21 cellular contexts compared by ENCODE assay signal in genomic region chr10:85643171-85643838, GRCh38.
A peak's percentile ranks its signal among the peaks of the same experiment; 100 is the strongest.
DNase-seq lines count a peak whose midpoint lies in the region; ATAC-seq and TF ChIP-seq lines count a peak whose summit lies in the region.
"Had no signal": no experiment of that assay in that cellular context is flagged by ENCODE, and none has a peak within 500 bp of the region (broad histone marks: within the 10 kb centered on the region; RNA-seq: fewer than 3 reads in every experiment).

No MANE protein-coding gene starts in this region.

- H3K36me3 Mint-ChIP-seq in HFFc6 (ENCODE audit: low read depth): peaks cover 11% of the 10 kb centered on the region; the same call in 1 of the 2 replicates
- H3K36me3 Mint-ChIP-seq in activated T-cell treated with anti-CD3 and anti-CD28 coated beads, Interleukin-2, amount 50 U/mL, for 24 hours (ENCODE audit: low read depth): no peaks in the 10 kb centered on the region
- no peaks in the 10 kb centered on the region for H3K36me3 Mint-ChIP-seq in activated CD8-positive, alpha-beta T cell treated with anti-CD3 and anti-CD28 coated beads, Interleukin-2, amount 10 ng/mL, durations not matched to agents 7 days and 5 days (ENCODE audit: low read depth)
- H3K36me3 Mint-ChIP-seq: activated naive CD8-positive, alpha-beta T cell treated with anti-CD3 and anti-CD28 coated beads, Interleukin-2, amount 10 ng/mL, durations not matched to agents 7 days and 5 days had no signal

- TF ChIP-seq CTCF in HFFc6 (IDR thresholded peaks at IDR 0.05): no peak
- TF ChIP-seq CTCF in VCaP (conservative IDR thresholded peaks at IDR 0.05): no peak
- no peak for TF ChIP-seq CTCF in lower lobe of right lung (IDR thresholded peaks at IDR 0.05)
- TF ChIP-seq CTCF in transverse colon (IDR thresholded peaks at IDR 0.05): no peak

- in situ Hi-C loops in transverse colon (cut with MboI; ENCODE audit: low pct_ligation_motif_present in 1 of 4, low pct_unique_long_range_greater_than_20kb in 1 of 4, low sequenced_read_pairs in 3 of 4): no loop called here

- CTCF ChIA-PET in activated CD8-positive, alpha-beta T cell treated with anti-CD3 and anti-CD28 coated beads, Interleukin-2, amount 10 ng/mL, durations not matched to agents 7 days and 5 days (lab: Charles Lee): no interaction called here

- no peaks in the 10 kb centered on the region; the same call in 1 of the 2 replicates for H3K4me1 Mint-ChIP-seq in HFFc6 (ENCODE audit: low read depth)
- H3K4me1 Mint-ChIP-seq in activated T-cell treated with anti-CD3 and anti-CD28 coated beads, Interleukin-2, amount 50 U/mL, for 24 hours (ENCODE audit: low read depth): no peaks in the 10 kb centered on the region
- H3K4me1 Mint-ChIP-seq in activated CD8-positive, alpha-beta T cell treated with anti-CD3 and anti-CD28 coated beads, Interleukin-2, amount 10 ng/mL, durations not matched to agents 7 days and 5 days (ENCODE audit: low read depth): no peaks in the 10 kb centered on the region
- H3K4me1 Mint-ChIP-seq: activated naive CD8-positive, alpha-beta T cell treated with anti-CD3 and anti-CD28 coated beads, Interleukin-2, amount 10 ng/mL, durations not matched to agents 7 days and 5 days; neural crest cell had no signal

- H3K9me3 Mint-ChIP-seq in HFFc6: peaks cover 33% of the 10 kb centered on the region
- no peaks in the 10 kb centered on the region for H3K9me3 Mint-ChIP-seq in activated T-cell treated with anti-CD3 and anti-CD28 coated beads, Interleukin-2, amount 50 U/mL, for 24 hours
- no peaks in the 10 kb centered on the region for H3K9me3 Mint-ChIP-seq in activated CD8-positive, alpha-beta T cell treated with anti-CD3 and anti-CD28 coated beads, Interleukin-2, amount 10 ng/mL, durations not matched to agents 7 days and 5 days (ENCODE audit: insufficient read depth)
- H3K9me3 Mint-ChIP-seq: activated naive CD8-positive, alpha-beta T cell treated with anti-CD3 and anti-CD28 coated beads, Interleukin-2, amount 10 ng/mL, durations not matched to agents 7 days and 5 days; activated T-helper 1 cell treated with anti-CD3 and anti-CD28 coated beads, Interleukin-12 subunit alpha, Interleukin-12 subunit beta, Interleukin-2, Interleukin-4 antibody, amounts not matched to agents 30 ng/mL and 10 ng/mL and 1 ng/mL, durations not matched to agents 14 hours and 24 hours and 36 hours; brain; neural crest cell; T-helper 2 cell treated with Interferon-gamma antibody and Interleukin-4, amounts not matched to agents 5 μg/mL and 100 μg/mL, for 36 hours had no signal

- intact Hi-C loops in lower lobe of right lung (cut with DNase I): no loop called here
- intact Hi-C loops in transverse colon (cut with DNase I; ENCODE audit: low total_unique reads): no loop called here

- H3K27ac ChIP-seq in VCaP: peak overlapping the region; percentile 56
- H3K27ac ChIP-seq in lower lobe of right lung: peak overlapping the region; percentile 46
- peak overlapping the region; percentile 42 to 83 (median 79) for H3K27ac ChIP-seq in transverse colon
- H3K27ac ChIP-seq: spleen had no signal

- no peak for ATAC-seq in lower lobe of right lung
- no peak for ATAC-seq in activated CD8-positive, alpha-beta T cell treated with anti-CD3 and anti-CD28 coated beads, Interleukin-2, amount 10 ng/mL, durations not matched to agents 7 days and 5 days

- H3K4me3 Mint-ChIP-seq in HFFc6: no peak overlapping the region
- H3K4me3 Mint-ChIP-seq in activated T-cell treated with anti-CD3 and anti-CD28 coated beads, Interleukin-2, amount 50 U/mL, for 24 hours: no peak overlapping the region
- H3K4me3 Mint-ChIP-seq in activated CD8-positive, alpha-beta T cell treated with anti-CD3 and anti-CD28 coated beads, Interleukin-2, amount 10 ng/mL, durations not matched to agents 7 days and 5 days: no peak overlapping the region
- H3K4me3 Mint-ChIP-seq: activated naive CD8-positive, alpha-beta T cell treated with anti-CD3 and anti-CD28 coated beads, Interleukin-2, amount 10 ng/mL, durations not matched to agents 7 days and 5 days; activated T-helper 1 cell treated with anti-CD3 and anti-CD28 coated beads, Interleukin-12 subunit alpha, Interleukin-12 subunit beta, Interleukin-2, Interleukin-4 antibody, amounts not matched to agents 30 ng/mL and 10 ng/mL and 1 ng/mL, durations not matched to agents 14 hours and 24 hours and 36 hours; brain; neural crest cell; T-helper 2 cell treated with Interferon-gamma antibody and Interleukin-4, amounts not matched to agents 5 μg/mL and 100 μg/mL, for 36 hours had no signal

- TF ChIP-seq EP300 in transverse colon (IDR thresholded peaks at IDR 0.05; ENCODE audit: low read depth): no peak

- H3K9me3 ChIP-seq in lower lobe of right lung: no peaks in the 10 kb centered on the region
- no peaks in the 10 kb centered on the region for H3K9me3 ChIP-seq in transverse colon
- no peaks in the 10 kb centered on the region for H3K9me3 ChIP-seq in MG63
- H3K9me3 ChIP-seq: spleen had no signal

- DNase-seq in HFFc6: no peak
- DNase-seq in lower lobe of right lung: no peak
- no peak for DNase-seq in transverse colon
- no peak for DNase-seq in activated T-cell treated with anti-CD3 and anti-CD28 coated beads, Interleukin-2, amount 50 U/mL, for 24 hours
- no peak for DNase-seq in MG63
- no peak for DNase-seq in activated CD8-positive, alpha-beta T cell treated with anti-CD3 and anti-CD28 coated beads, Interleukin-2, amount 10 ng/mL, durations not matched to agents 7 days and 5 days
- DNase-seq: activated CD4-positive, CD25-positive, alpha-beta regulatory T cell treated with anti-CD3 and anti-CD28 coated beads, Interleukin-2, amount 50 U/mL, for 72 hours; activated naive CD8-positive, alpha-beta T cell treated with anti-CD3 and anti-CD28 coated beads, Interleukin-2, amount 10 ng/mL, durations not matched to agents 7 days and 5 days; AML-193; COR-L47; cortex of kidney; hippocampal formation; Kasumi-1; NCI-H2171; NCI-H526 treated with DMSO at 0.1 percent for 48 hours; spleen had no signal

- H3K27ac Mint-ChIP-seq in HFFc6: peak overlapping the region; percentile 36; the same call in 1 of the 2 replicates
- H3K27ac Mint-ChIP-seq in activated T-cell treated with anti-CD3 and anti-CD28 coated beads, Interleukin-2, amount 50 U/mL, for 24 hours: no peak overlapping the region
- no peak overlapping the region for H3K27ac Mint-ChIP-seq in activated CD8-positive, alpha-beta T cell treated with anti-CD3 and anti-CD28 coated beads, Interleukin-2, amount 10 ng/mL, durations not matched to agents 7 days and 5 days
- H3K27ac Mint-ChIP-seq: activated naive CD8-positive, alpha-beta T cell treated with anti-CD3 and anti-CD28 coated beads, Interleukin-2, amount 10 ng/mL, durations not matched to agents 7 days and 5 days; activated T-helper 1 cell treated with anti-CD3 and anti-CD28 coated beads, Interleukin-12 subunit alpha, Interleukin-12 subunit beta, Interleukin-2, Interleukin-4 antibody, amounts not matched to agents 30 ng/mL and 10 ng/mL and 1 ng/mL, durations not matched to agents 14 hours and 24 hours and 36 hours; T-helper 2 cell treated with Interferon-gamma antibody and Interleukin-4, amounts not matched to agents 5 μg/mL and 100 μg/mL, for 36 hours had no signal

- H3K4me1 ChIP-seq in lower lobe of right lung (peaks cover 12% of the 10 kb centered on the region), transverse colon (peaks cover 6 to 32% (median 28%) of the 10 kb centered on the region in 4 donors)
- H3K4me1 ChIP-seq: spleen had no signal

- WGBS in transverse colon (ENCODE audit: low coverage in 1 of 2), 2 donors: 41 to 47% methylated on average over 2 to 4 of the region's 4 CpGs

- TF ChIP-seq POLR2A in transverse colon (IDR thresholded peaks at IDR 0.05): no peak

- H3K27me3 ChIP-seq in lower lobe of right lung (ENCODE audit: low read depth) (no peaks in the 10 kb centered on the region), transverse colon (no peaks in the 10 kb centered on the region), MG63 (no peaks in the 10 kb centered on the region)
- H3K27me3 ChIP-seq: spleen had no signal

- no peaks in the 10 kb centered on the region for H3K36me3 ChIP-seq in lower lobe of right lung
- H3K36me3 ChIP-seq in transverse colon: no peaks in the 10 kb centered on the region
- H3K36me3 ChIP-seq in MG63: no peaks in the 10 kb centered on the region
- H3K36me3 ChIP-seq: spleen had no signal

- POLR2A ChIA-PET in activated CD8-positive, alpha-beta T cell treated with anti-CD3 and anti-CD28 coated beads, Interleukin-2, amount 10 ng/mL, durations not matched to agents 7 days and 5 days (lab: Charles Lee): no interaction called here

- H3K27me3 Mint-ChIP-seq in HFFc6 (ENCODE audit: insufficient read depth): 0 out of 2 replicates have a peak, but pooled peaks cover 2% of the 10 kb centered on the region
- no peaks in the 10 kb centered on the region for H3K27me3 Mint-ChIP-seq in activated T-cell treated with anti-CD3 and anti-CD28 coated beads, Interleukin-2, amount 50 U/mL, for 24 hours
- H3K27me3 Mint-ChIP-seq in activated CD8-positive, alpha-beta T cell treated with anti-CD3 and anti-CD28 coated beads, Interleukin-2, amount 10 ng/mL, durations not matched to agents 7 days and 5 days (ENCODE audit: low read depth): no peaks in the 10 kb centered on the region
- H3K27me3 Mint-ChIP-seq: activated naive CD8-positive, alpha-beta T cell treated with anti-CD3 and anti-CD28 coated beads, Interleukin-2, amount 10 ng/mL, durations not matched to agents 7 days and 5 days; brain had no signal

- H3K4me3 ChIP-seq in lower lobe of right lung (no peak overlapping the region), transverse colon (no peak overlapping the region), MG63 (no peak overlapping the region)
- H3K4me3 ChIP-seq: spleen had no signal
